In the genomic region with DNA sequence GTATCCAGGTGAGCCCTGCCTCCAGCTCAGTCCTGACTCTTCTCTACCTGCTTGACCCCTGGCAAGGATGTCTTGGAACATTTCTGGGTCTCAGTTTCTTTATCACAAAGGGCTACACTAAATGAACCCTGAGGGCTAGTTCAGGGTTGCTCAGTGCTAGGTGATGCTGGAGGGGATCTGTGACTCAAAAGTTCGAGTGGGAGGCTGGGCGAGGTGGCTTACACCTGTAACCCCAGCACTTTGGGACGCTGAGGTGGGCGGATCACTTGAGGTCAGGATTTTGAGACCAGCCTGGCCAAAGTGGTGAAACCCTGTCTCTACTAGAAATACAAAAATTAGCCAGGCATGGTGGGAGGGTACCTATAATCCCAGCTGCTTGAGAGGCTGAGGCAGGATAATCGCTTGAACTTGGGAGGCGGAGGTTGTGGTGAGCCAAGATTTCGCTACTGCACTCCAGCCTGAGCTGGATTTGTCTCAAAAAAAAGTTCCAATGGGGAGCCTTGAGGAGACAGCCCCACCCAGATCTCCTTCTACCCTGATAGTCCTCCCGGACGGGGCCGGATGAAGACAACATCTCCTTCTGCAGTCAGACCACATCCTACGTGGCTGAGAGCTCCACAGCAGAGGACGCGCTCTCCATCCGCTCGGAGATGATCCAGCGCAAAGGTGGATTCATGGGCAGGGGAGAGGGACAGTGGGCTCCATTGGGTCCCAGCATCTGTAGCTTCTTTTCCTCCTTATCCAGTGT, we compare ENCODE assay signal across 4 cellular contexts.
TF ChIP-seq lines count a peak whose summit lies in the region.

No MANE protein-coding gene starts in this region.

TF ChIP-seq in SK-N-SH, 30 proteins besides CTCF, POLR2A, EP300 and RAD21 (continues in another document):
- no peak for TF ChIP-seq EZH2phosphoT487 (IDR thresholded peaks at IDR 0.05; ENCODE audit: borderline replicate concordance, low read depth)
- TF ChIP-seq REST (IDR thresholded peaks at IDR 0.05; ENCODE audit: low read depth, low read length), result no peak
- no peak for TF ChIP-seq RXRA (IDR thresholded peaks at IDR 0.05; ENCODE audit: borderline replicate concordance, low read depth)
- no peak for TF ChIP-seq ELF1 (IDR thresholded peaks at IDR 0.05)
- TF ChIP-seq TAF1 (IDR thresholded peaks at IDR 0.05; ENCODE audit: borderline replicate concordance, low read depth, low read length), result no peak
- TF ChIP-seq TEAD4 (IDR thresholded peaks at IDR 0.05; ENCODE audit: borderline replicate concordance, insufficient read depth), result no peak
- TF ChIP-seq GATA2 (CRISPR knock-in tag; IDR thresholded peaks at IDR 0.05), result no peak
- no peak for TF ChIP-seq TCF12 (IDR thresholded peaks at IDR 0.05)
- TF ChIP-seq YY1 (IDR thresholded peaks at IDR 0.05; ENCODE audit: low read depth), result no peak
- TF ChIP-seq PBX3 (IDR thresholded peaks at IDR 0.05), result no peak
- no peak for TF ChIP-seq RCOR1 (IDR thresholded peaks at IDR 0.05; ENCODE audit: low read length)

TF ChIP-seq in SK-N-SH treated with all-trans-retinoic acid at 6 μM for 48 hours, 23 proteins besides CTCF, POLR2A, EP300 and RAD21:
- TF ChIP-seq ESRRG (CRISPR knock-in tag; IDR thresholded peaks at IDR 0.05) (no peak), TCF4 (CRISPR knock-in tag; IDR thresholded peaks at IDR 0.05; ENCODE audit: borderline replicate concordance) (no peak)

TF ChIP-seq in K562, 482 proteins besides CTCF, POLR2A, EP300 and RAD21:
- TF ChIP-seq PTRF (tag; IDR thresholded peaks at IDR 0.05) (no peak), ZNF263 (CRISPR knock-in tag; IDR thresholded peaks at IDR 0.05; ENCODE audit: borderline replicate concordance) (peak; percentile 94), SMARCC2 (IDR thresholded peaks at IDR 0.05; ENCODE audit: low read depth) (no peak), NFE2L1 (tag; IDR thresholded peaks at IDR 0.05; ENCODE audit: borderline replicate concordance, low read depth) (no peak), NFE2 (IDR thresholded peaks at IDR 0.05; ENCODE audit: low read depth) (no peak), RNF2 (IDR thresholded peaks at IDR 0.05) (no peak)
- TF ChIP-seq, protein P1, sequence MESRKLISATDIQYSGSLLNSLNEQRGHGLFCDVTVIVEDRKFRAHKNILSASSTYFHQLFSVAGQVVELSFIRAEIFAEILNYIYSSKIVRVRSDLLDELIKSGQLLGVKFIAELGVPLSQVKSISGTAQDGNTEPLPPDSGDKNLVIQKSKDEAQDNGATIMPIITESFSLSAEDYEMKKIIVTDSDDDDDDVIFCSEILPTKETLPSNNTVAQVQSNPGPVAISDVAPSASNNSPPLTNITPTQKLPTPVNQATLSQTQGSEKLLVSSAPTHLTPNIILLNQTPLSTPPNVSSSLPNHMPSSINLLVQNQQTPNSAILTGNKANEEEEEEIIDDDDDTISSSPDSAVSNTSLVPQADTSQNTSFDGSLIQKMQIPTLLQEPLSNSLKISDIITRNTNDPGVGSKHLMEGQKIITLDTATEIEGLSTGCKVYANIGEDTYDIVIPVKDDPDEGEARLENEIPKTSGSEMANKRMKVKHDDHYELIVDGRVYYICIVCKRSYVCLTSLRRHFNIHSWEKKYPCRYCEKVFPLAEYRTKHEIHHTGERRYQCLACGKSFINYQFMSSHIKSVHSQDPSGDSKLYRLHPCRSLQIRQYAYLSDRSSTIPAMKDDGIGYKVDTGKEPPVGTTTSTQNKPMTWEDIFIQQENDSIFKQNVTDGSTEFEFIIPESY (CRISPR knock-in tag; IDR thresholded peaks at IDR 0.05), result peak; percentile 91
- TF ChIP-seq, protein P2, sequence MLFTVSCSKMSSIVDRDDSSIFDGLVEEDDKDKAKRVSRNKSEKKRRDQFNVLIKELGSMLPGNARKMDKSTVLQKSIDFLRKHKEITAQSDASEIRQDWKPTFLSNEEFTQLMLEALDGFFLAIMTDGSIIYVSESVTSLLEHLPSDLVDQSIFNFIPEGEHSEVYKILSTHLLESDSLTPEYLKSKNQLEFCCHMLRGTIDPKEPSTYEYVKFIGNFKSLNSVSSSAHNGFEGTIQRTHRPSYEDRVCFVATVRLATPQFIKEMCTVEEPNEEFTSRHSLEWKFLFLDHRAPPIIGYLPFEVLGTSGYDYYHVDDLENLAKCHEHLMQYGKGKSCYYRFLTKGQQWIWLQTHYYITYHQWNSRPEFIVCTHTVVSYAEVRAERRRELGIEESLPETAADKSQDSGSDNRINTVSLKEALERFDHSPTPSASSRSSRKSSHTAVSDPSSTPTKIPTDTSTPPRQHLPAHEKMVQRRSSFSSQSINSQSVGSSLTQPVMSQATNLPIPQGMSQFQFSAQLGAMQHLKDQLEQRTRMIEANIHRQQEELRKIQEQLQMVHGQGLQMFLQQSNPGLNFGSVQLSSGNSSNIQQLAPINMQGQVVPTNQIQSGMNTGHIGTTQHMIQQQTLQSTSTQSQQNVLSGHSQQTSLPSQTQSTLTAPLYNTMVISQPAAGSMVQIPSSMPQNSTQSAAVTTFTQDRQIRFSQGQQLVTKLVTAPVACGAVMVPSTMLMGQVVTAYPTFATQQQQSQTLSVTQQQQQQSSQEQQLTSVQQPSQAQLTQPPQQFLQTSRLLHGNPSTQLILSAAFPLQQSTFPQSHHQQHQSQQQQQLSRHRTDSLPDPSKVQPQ (CRISPR knock-in tag; IDR thresholded peaks at IDR 0.05; ENCODE audit: borderline replicate concordance), result no peak
TF ChIP-seq in K562: peak in this region for 2.

TF ChIP-seq in HEK293T, 16 proteins besides CTCF, POLR2A, EP300 and RAD21:
- TF ChIP-seq NFRKB (IDR thresholded peaks at IDR 0.05) (no peak), ELF4 (IDR thresholded peaks at IDR 0.05) (no peak), L3MBTL2 (conservative IDR thresholded peaks at IDR 0.05) (no peak), FOXK2 (IDR thresholded peaks at IDR 0.05) (no peak), TARDBP (IDR thresholded peaks at IDR 0.05) (no peak)
